In the genomic region with DNA sequence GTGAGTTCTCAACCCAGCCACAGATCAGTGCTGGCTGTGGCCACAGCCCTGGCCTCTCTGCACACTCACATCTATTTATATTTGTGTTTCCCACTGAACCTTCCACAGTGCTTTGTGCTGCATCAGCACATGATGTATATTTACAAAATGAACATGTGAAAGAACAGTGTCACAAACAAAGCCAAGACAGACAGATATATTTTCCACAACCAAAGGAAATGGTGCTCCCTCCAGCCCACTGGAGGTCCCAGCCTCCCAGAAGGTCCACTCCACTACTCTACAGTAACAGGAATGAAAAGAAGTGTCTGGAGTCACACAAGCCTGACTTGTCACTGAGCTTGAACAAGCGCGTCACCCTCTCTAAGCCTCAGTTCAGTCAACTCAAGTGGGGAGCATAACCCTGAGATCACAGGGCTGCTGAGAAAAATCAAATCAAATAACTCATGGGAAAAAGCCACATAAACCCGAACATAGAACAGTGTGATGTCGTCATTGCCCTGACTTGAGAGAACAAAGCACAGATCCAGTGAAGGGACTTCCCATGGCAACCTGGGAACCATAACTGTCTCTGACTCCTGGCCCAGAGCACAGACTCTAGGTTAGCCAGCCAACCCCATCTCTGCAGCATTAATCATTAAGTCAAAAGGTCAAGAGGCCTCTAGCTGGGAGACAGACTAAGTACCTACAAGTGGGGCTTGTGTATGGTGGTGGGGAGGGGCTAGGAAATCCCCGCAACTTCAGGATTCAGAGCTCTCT, we compare ENCODE assay signal across 13 cellular contexts.
DNase-seq lines count a peak whose midpoint lies in the region; ATAC-seq and TF ChIP-seq lines count a peak whose summit lies in the region.
"Had no signal": no experiment of that assay in that cellular context is flagged by ENCODE, and none has a peak within 500 bp of the region (broad histone marks: within the 10 kb centered on the region; RNA-seq: fewer than 3 reads in every experiment).

No MANE protein-coding gene starts in this region.

- intact Hi-C loops in upper lobe of right lung (cut with DNase I): no loop called here

- no peak overlapping the region for H3K27ac ChIP-seq in upper lobe of right lung
- H3K27ac ChIP-seq: PC-9 had no signal

- ATAC-seq in upper lobe of right lung (peak; percentile 84), HG03571 (IDR thresholded peaks at IDR 0.05; ENCODE audit: unreplicated experiment) (no peak)
- no peak for ATAC-seq in activated CD4-positive, CD25-positive, alpha-beta regulatory T cell treated with anti-CD3 and anti-CD28 coated beads, Interleukin-2, amount 50 U/mL, for 24 hours
- ATAC-seq: effector memory CD8-positive, alpha-beta T cell had no signal

- no peaks in the 10 kb centered on the region for H3K9me3 ChIP-seq in upper lobe of right lung

- TF ChIP-seq CTCF in upper lobe of right lung (IDR thresholded peaks at IDR 0.05): no peak

- no peaks in the 10 kb centered on the region for H3K36me3 ChIP-seq in upper lobe of right lung

- peak; percentile 16 for DNase-seq in activated effector memory CD4-positive, alpha-beta T cell treated with anti-CD3 and anti-CD28 coated beads, Interleukin-2, amount 50 U/mL, for 16 hours
- no peak for DNase-seq in activated effector memory CD4-positive, alpha-beta T cell treated with Interleukin-2 at 50 U/mL for 16 hours
- DNase-seq in SW480 (ENCODE audit: low spot score) (peak; percentile 6), left kidney (ENCODE audit: low read depth, low spot score) (peak; percentile 89), upper lobe of right lung (no peak)
- no peak for DNase-seq in activated CD8-positive, alpha-beta memory T cell treated with anti-CD3 and anti-CD28 coated beads, Interleukin-2, amount 50 U/mL, for 48 hours
- DNase-seq: activated CD4-positive, alpha-beta T cell treated with anti-CD3 and anti-CD28 coated beads for 1 hour; activated naive CD4-positive, alpha-beta T cell treated with anti-CD3 and anti-CD28 coated beads for 36 hours; effector memory CD8-positive, alpha-beta T cell; immature natural killer cell; PC-9 had no signal

- H3K27me3 ChIP-seq in upper lobe of right lung: no peaks in the 10 kb centered on the region

- peaks cover 6% of the 10 kb centered on the region for H3K4me1 ChIP-seq in upper lobe of right lung

- no peak overlapping the region for H3K4me3 ChIP-seq in upper lobe of right lung
- H3K4me3 ChIP-seq: PC-9 had no signal

Comparison
In these comparisons a context has a peak if more than half of its experiments do, and no peak if none do; other contexts are left out.
1. DNase-seq: peak in activated effector memory CD4-positive, alpha-beta T cell treated with anti-CD3 and anti-CD28 coated beads, Interleukin-2, amount 50 U/mL, for 16 hours (single experiment), SW480 (single experiment) and left kidney (single experiment); none in activated effector memory CD4-positive, alpha-beta T cell treated with Interleukin-2 at 50 U/mL for 16 hours (single experiment), upper lobe of right lung (single experiment) and activated CD8-positive, alpha-beta memory T cell treated with anti-CD3 and anti-CD28 coated beads, Interleukin-2, amount 50 U/mL, for 48 hours (single experiment).